ENCODE assay signal across 1 cellular context in genomic region chr2:60964651-60965513, GRCh38.
TF ChIP-seq lines count a peak whose summit lies in the region.

No MANE protein-coding gene starts in this region.

TF ChIP-seq in GM23338, 12 proteins besides CTCF, POLR2A, EP300 and RAD21:
- TF ChIP-seq ETS1 (IDR thresholded peaks at IDR 0.05) (no peak), CREB1 (CRISPR knock-in tag; IDR thresholded peaks at IDR 0.05; ENCODE audit: low read depth) (no peak), EZH2 (IDR thresholded peaks at IDR 0.05; ENCODE audit: low read depth, unreplicated experiment) (no peak), EZH2phosphoT487 (IDR thresholded peaks at IDR 0.05; ENCODE audit: unreplicated experiment) (no peak), ZNF331 (CRISPR knock-in tag; IDR thresholded peaks at IDR 0.05; ENCODE audit: low read depth) (no peak), JUNB (IDR thresholded peaks at IDR 0.05; ENCODE audit: unreplicated experiment) (no peak), POLR2AphosphoS5 (IDR thresholded peaks at IDR 0.05; ENCODE audit: low read depth) (no peak), STAT1 (IDR thresholded peaks at IDR 0.05; ENCODE audit: unreplicated experiment) (no peak), REST (IDR thresholded peaks at IDR 0.05; ENCODE audit: unreplicated experiment) (no peak), ZNF114 (CRISPR knock-in tag; IDR thresholded peaks at IDR 0.05) (no peak), ZNF462 (CRISPR knock-in tag; IDR thresholded peaks at IDR 0.05) (no peak), NANOG (IDR thresholded peaks at IDR 0.05; ENCODE audit: borderline replicate concordance) (no peak)
